Comparison of ENCODE assay signal across 9 cellular contexts in the genomic region with DNA sequence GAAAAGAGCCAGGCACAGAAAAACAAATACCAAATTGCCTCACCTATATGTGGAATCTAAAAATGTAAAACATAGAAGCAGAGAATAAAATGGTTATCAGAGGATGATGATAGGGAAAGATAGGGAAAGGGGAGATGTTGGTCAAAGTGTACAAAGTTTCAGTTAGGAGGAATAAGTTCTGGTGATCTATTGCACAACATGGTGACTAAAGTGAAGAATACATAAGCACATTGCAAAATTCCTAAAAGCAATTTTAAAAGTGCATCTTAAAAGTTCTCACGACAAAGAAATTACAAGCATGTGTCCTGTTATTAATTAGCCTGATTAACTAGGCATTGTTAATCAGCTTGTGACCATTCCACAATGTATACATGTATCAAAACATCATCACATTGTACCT.
"Had no signal": no experiment of that assay in that cellular context is flagged by ENCODE, and none has a peak within 500 bp of the region (broad histone marks: within the 10 kb centered on the region; RNA-seq: fewer than 3 reads in every experiment).

No MANE protein-coding gene starts in this region.

- DNase-seq: GM23248, GOT3, H7, HFFc6, KBM-7 had no signal

- H3K4me3 ChIP-seq: GM23248, HAP-1 had no signal

- H3K36me3 ChIP-seq: HAP-1 had no signal

- H3K27ac ChIP-seq: GM23248, KMS-11 had no signal

- ATAC-seq: HCT116 had no signal

- H2AFZ ChIP-seq: GM23248 had no signal

- H3K9me3 ChIP-seq: HAP-1 had no signal

- H3K4me1 ChIP-seq: HAP-1 had no signal

- H3K9ac ChIP-seq: GM23248, KMS-11 had no signal

- H3K4me2 ChIP-seq: KMS-11 had no signal

- FAIRE-seq: HTR-8/SVneo had no signal
